1 cellular context compared by ENCODE assay signal in genomic region chr17:41624208-41625101, GRCh38.
A peak's percentile ranks its signal among the peaks of the same experiment; 100 is the strongest.
TF ChIP-seq lines count a peak whose summit lies in the region.

Gene KRT17, minus strand, starts transcription at chr17:41624575. Its CDS starts 66 bp downstream, at chr17:41624509.

TF ChIP-seq in K562, 482 proteins besides CTCF, POLR2A, EP300 and RAD21 (continued from another document):
- TF ChIP-seq THRA (IDR thresholded peaks at IDR 0.05), result no peak
- no peak for TF ChIP-seq DEAF1 (CRISPR knock-in tag; IDR thresholded peaks at IDR 0.05)
- no peak for TF ChIP-seq THRAP3 (IDR thresholded peaks at IDR 0.05; ENCODE audit: borderline replicate concordance)
- peak; percentile 58 for TF ChIP-seq VEZF1 (CRISPR knock-in tag; IDR thresholded peaks at IDR 0.05)
- TF ChIP-seq THAP7 (CRISPR knock-in tag; IDR thresholded peaks at IDR 0.05), result no peak
- no peak for TF ChIP-seq ZNF224 (CRISPR knock-in tag; IDR thresholded peaks at IDR 0.05)
- no peak for TF ChIP-seq ZNF79 (CRISPR knock-in tag; IDR thresholded peaks at IDR 0.05; ENCODE audit: low read depth)
- no peak for TF ChIP-seq BDP1 (IDR thresholded peaks at IDR 0.05; ENCODE audit: insufficient read depth, insufficient read length)
